ENCODE assay signal across 8 cellular contexts in the genomic region with DNA sequence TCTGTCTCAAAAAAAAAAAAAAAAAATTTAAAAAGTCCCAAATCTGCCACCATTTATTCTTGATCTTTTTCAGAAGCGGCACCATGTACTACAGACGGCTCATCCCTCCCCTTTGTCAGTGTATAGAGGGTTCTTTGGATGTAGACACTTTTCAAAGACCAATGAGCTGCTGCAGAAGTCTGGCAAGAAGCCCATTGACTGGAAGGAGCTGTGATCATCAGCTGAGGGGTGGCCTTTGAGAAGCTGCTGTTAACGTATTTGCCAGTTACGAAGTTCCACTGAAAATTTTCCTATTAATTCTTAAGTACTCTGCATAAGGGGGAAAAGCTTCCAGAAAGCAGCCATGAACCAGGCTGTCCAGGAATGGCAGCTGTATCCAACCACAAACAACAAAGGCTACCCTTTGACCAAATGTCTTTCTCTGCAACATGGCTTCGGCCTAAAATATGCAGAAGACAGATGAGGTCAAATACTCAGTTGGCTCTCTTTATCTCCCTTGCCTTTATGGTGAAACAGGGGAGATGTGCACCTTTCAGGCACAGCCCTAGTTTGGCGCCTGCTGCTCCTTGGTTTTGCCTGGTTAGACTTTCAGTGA. TPM values are rescaled to one million over a fixed set of nuclear protein-coding genes. Genes with fewer than 3 reads are reported as not detected.
DNase-seq lines count a peak whose midpoint lies in the region; ATAC-seq, FAIRE-seq and TF ChIP-seq lines count a peak whose summit lies in the region.
"Had no signal": no experiment of that assay in that cellular context is flagged by ENCODE, and none has a peak within 500 bp of the region (broad histone marks: within the 10 kb centered on the region; RNA-seq: fewer than 3 reads in every experiment).

No MANE protein-coding gene starts in this region.

- no peak for FAIRE-seq in small intestine (lab: Jason Lieb, UNC)

- H3K9me3 ChIP-seq in WERI-Rb-1 (ENCODE audit: severe bottlenecking) = no peaks in the 10 kb centered on the region
- H3K9me3 ChIP-seq in iPS-20b (ENCODE audit: insufficient read depth, low read depth, low read length) = no peaks in the 10 kb centered on the region
- no peaks in the 10 kb centered on the region for H3K9me3 ChIP-seq in small intestine (ENCODE audit: control insufficient read depth, low read depth)

- WGBS in small intestine, 3 donors = 79 to 87% (median 82%) methylated on average over 6 of the region's 6 CpGs

- H3K4me3 ChIP-seq in GM23338 (no peak overlapping the region), WERI-Rb-1 (ENCODE audit: low read depth, low read length) (no peak overlapping the region), iPS-20b (ENCODE audit: low read length) (no peak overlapping the region), small intestine (ENCODE audit: low read depth in 1 of 2, low read length in 2 of 2) (no peak overlapping the region)

- peaks cover 17% of the 10 kb centered on the region for H4K20me1 ChIP-seq in GM23338 (replicated peaks; ENCODE audit: insufficient read depth)

- H3K27ac ChIP-seq in GM23338 (ENCODE audit: low read depth) (peak overlapping the region; percentile 90), WERI-Rb-1 (0 out of 2 replicates have a peak overlapping the region, but pooled peaks have one; percentile 34), iPS-20b (ENCODE audit: low read length) (peak overlapping the region; percentile 22), small intestine (ENCODE audit: low read depth in 1 of 2, low read length in 1 of 2) (peak overlapping the region; percentile 33 to 98)
- H3K27ac ChIP-seq: HL-60 had no signal

- H3K27ac Mint-ChIP-seq in GM23338 = no peak overlapping the region

- no peaks in the 10 kb centered on the region for H3K9me3 Mint-ChIP-seq in GM23338

- no peak overlapping the region for H2AFZ ChIP-seq in GM23338

- TF ChIP-seq CTCF in GM23338 (conservative IDR thresholded peaks at IDR 0.05; ENCODE audit: low read depth in 2 of 2) = no peak
- no peak for TF ChIP-seq CTCF in WERI-Rb-1 (IDR thresholded peaks at IDR 0.05; ENCODE audit: low read depth, low read length)

- no peaks in the 10 kb centered on the region for H3K9me2 ChIP-seq in GM23338 (ENCODE audit: insufficient read depth)

- peaks cover 26% of the 10 kb centered on the region for H3F3A ChIP-seq in GM23338 (replicated peaks; ENCODE audit: low read depth)

- no peaks in the 10 kb centered on the region for H3K79me2 ChIP-seq in GM23338 (replicated peaks; ENCODE audit: insufficient read depth)

- ATAC-seq in GM23338 = no peak
- ATAC-seq in GM21526 (IDR thresholded peaks at IDR 0.05; ENCODE audit: low FRiP score, unreplicated experiment) = no peak

- H3K4me1 Mint-ChIP-seq in GM23338 = peaks cover 15% of the 10 kb centered on the region; the same call in 2 of the 3 replicates

- no peak overlapping the region for H3K4me2 ChIP-seq in GM23338

- peaks cover 5% of the 10 kb centered on the region for H3K27me3 Mint-ChIP-seq in GM23338 (ENCODE audit: insufficient read depth, low read depth, poor library complexity)

- no peak overlapping the region for H3K9ac ChIP-seq in iPS-20b (ENCODE audit: low read depth, low read length)

- H3K36me3 ChIP-seq in GM23338 (ENCODE audit: insufficient read depth) = peaks cover 31% of the 10 kb centered on the region
- peaks cover 63% of the 10 kb centered on the region for H3K36me3 ChIP-seq in WERI-Rb-1
- H3K36me3 ChIP-seq in iPS-20b (ENCODE audit: insufficient read depth, low read depth, low read length) = peaks cover 54% of the 10 kb centered on the region
- H3K36me3 ChIP-seq in small intestine (ENCODE audit: control insufficient read depth in 2 of 2, insufficient read depth in 2 of 2, low read length in 2 of 2) = no peaks in the 10 kb centered on the region

- H3K36me3 Mint-ChIP-seq in GM23338 (ENCODE audit: low read depth) = peaks cover 57% of the 10 kb centered on the region

- H3K4me1 ChIP-seq in GM23338 (ENCODE audit: insufficient read depth) (peaks cover 9% of the 10 kb centered on the region; the same call in 1 of the 2 replicates), iPS-20b (ENCODE audit: insufficient read depth, low read length) (peaks cover 5% of the 10 kb centered on the region; the same call in 1 of the 2 replicates), small intestine (ENCODE audit: control insufficient read depth in 2 of 2, insufficient read depth in 1 of 2, low read depth in 1 of 2, low read length in 1 of 2) (no peaks in the 10 kb centered on the region)

- H3K4me3 Mint-ChIP-seq in GM23338 = no peak overlapping the region

- no peak for DNase-seq in GM23338 (ENCODE audit: low spot score)
- DNase-seq in WERI-Rb-1 = no peak
- DNase-seq in small intestine = no peak
- DNase-seq in kidney glomerular epithelial cell (lab: John Stamatoyannopoulos, UW) = no peak
- DNase-seq in NCI-H187 (lab: John Stamatoyannopoulos, UW) = no peak

- no peaks in the 10 kb centered on the region for H3K27me3 ChIP-seq in GM23338 (ENCODE audit: insufficient read depth)
- H3K27me3 ChIP-seq in WERI-Rb-1 (ENCODE audit: insufficient read depth, low read depth, severe bottlenecking) = no peaks in the 10 kb centered on the region
- H3K27me3 ChIP-seq in iPS-20b (ENCODE audit: insufficient read depth, low read length) = no peaks in the 10 kb centered on the region
- no peaks in the 10 kb centered on the region for H3K27me3 ChIP-seq in small intestine (ENCODE audit: control insufficient read depth in 2 of 2, insufficient read depth in 2 of 2, low read length in 2 of 2)

TF ChIP-seq in GM23338, 12 proteins besides CTCF, POLR2A, EP300 and RAD21 (continues in another document):
- TF ChIP-seq EZH2 (IDR thresholded peaks at IDR 0.05; ENCODE audit: low read depth, unreplicated experiment) (no peak), EZH2phosphoT487 (IDR thresholded peaks at IDR 0.05; ENCODE audit: unreplicated experiment) (no peak), JUNB (IDR thresholded peaks at IDR 0.05; ENCODE audit: unreplicated experiment) (no peak), STAT1 (IDR thresholded peaks at IDR 0.05; ENCODE audit: unreplicated experiment) (no peak), ETS1 (IDR thresholded peaks at IDR 0.05) (no peak)
- TF ChIP-seq, protein P1, sequence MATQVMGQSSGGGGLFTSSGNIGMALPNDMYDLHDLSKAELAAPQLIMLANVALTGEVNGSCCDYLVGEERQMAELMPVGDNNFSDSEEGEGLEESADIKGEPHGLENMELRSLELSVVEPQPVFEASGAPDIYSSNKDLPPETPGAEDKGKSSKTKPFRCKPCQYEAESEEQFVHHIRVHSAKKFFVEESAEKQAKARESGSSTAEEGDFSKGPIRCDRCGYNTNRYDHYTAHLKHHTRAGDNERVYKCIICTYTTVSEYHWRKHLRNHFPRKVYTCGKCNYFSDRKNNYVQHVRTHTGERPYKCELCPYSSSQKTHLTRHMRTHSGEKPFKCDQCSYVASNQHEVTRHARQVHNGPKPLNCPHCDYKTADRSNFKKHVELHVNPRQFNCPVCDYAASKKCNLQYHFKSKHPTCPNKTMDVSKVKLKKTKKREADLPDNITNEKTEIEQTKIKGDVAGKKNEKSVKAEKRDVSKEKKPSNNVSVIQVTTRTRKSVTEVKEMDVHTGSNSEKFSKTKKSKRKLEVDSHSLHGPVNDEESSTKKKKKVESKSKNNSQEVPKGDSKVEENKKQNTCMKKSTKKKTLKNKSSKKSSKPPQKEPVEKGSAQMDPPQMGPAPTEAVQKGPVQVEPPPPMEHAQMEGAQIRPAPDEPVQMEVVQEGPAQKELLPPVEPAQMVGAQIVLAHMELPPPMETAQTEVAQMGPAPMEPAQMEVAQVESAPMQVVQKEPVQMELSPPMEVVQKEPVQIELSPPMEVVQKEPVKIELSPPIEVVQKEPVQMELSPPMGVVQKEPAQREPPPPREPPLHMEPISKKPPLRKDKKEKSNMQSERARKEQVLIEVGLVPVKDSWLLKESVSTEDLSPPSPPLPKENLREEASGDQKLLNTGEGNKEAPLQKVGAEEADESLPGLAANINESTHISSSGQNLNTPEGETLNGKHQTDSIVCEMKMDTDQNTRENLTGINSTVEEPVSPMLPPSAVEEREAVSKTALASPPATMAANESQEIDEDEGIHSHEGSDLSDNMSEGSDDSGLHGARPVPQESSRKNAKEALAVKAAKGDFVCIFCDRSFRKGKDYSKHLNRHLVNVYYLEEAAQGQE (IDR thresholded peaks at IDR 0.05; ENCODE audit: unreplicated experiment) = no peak

RNA-seq across cellular contexts. Expression of gene ACACB, which starts 6.5 kb away (rescaled TPM):
- total RNA-seq in GM23338 (2014; rRNA removed; shearing (Covaris generic)) = 14.5 and 15.4 TPM in 2 replicates
- polyA plus RNA-seq in GM23338 (2016; fragmentation: Nextera tagmentation; extraction: Ambion mirVana) (5.2 and 6.2 TPM in 2 replicates), small intestine (10 to 100 TPM in 2 of 3 donors, 1 to 10 TPM in 1; 7.0 to 40.5 (median 12.3) TPM)

RNA-seq across cellular contexts. Expression of gene UNG, which starts 12.5 kb away (rescaled TPM):
- total RNA-seq in GM23338 (2014; rRNA removed; shearing (Covaris generic)) = 209 and 278 TPM in 2 replicates
- polyA plus RNA-seq in GM23338 (2016; fragmentation: Nextera tagmentation; extraction: Ambion mirVana) (90.5 and 94.2 TPM in 2 replicates), small intestine (10 to 100 TPM; 11.9 to 38.7 (median 14.8) TPM)

RNA-seq across cellular contexts. Expression of gene ALKBH2, which starts 16.6 kb away (rescaled TPM):
- 15.9 and 16.4 TPM in 2 replicates for total RNA-seq in GM23338 (2014; rRNA removed; shearing (Covaris generic))
- 34.4 and 35.9 TPM in 2 replicates for polyA plus RNA-seq in GM23338 (2016; fragmentation: Nextera tagmentation; extraction: Ambion mirVana)
- polyA plus RNA-seq in small intestine = 10 to 100 TPM in 1 of 3 donors, 1 to 10 TPM in 2; 4.2 to 17.8 (median 4.9) TPM

RNA-seq across cellular contexts. Expression of gene USP30, which starts 57.5 kb away (rescaled TPM):
- total RNA-seq in GM23338 (2014; rRNA removed; shearing (Covaris generic)) = 5.0 and 6.1 TPM in 2 replicates
- 2.3 and 2.9 TPM in 2 replicates for polyA plus RNA-seq in GM23338 (2016; fragmentation: Nextera tagmentation; extraction: Ambion mirVana)
- polyA plus RNA-seq in small intestine = 1 to 10 TPM; 4.9 to 9.7 (median 7.8) TPM

Comparison
In these comparisons a context has a peak if more than half of its experiments do, and no peak if none do; other contexts are left out.
1. H3K27ac ChIP-seq: peak in every context shown above with its lines; median percentile 90 in GM23338; 66 in small intestine; 34 in WERI-Rb-1; 22 in iPS-20b.